Comparison of ENCODE assay signal across 11 cellular contexts in the genomic region with DNA sequence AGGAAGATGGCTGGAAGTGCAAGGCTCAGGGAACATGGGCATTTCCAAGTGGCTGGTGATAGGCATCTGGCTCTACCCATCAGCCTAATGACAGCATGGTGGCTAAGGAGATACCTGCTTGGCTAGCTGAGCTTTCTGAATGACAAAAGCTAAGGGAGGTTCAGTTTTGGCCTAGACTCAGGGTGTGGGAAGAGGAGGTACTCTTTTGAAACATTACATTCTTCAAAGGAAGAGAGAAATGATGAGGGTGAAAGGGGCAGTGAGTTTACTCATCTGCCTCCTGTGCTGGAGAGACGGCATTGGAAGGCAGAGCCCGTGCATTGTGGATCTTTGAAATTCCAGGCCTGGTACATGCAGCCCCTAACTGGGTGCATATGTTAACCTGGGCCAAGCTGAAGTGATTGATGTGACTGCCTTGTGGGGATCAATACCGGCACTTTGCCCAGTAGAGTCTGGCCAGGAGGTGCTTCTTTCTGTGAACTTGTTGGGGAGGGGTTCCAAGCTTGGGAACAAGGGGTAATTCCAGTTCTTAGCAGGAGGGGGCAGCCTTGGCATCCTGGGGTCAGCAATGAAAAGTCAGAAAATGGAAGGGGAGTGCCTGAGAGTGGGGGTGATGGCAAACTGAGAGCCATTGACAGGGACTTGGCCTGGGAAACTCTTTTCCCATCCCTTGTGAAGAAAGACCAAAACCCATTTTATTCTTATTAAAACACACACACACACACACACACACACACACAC.
DNase-seq lines count a peak whose midpoint lies in the region; ATAC-seq, FAIRE-seq and TF ChIP-seq lines count a peak whose summit lies in the region.
"Had no signal": no experiment of that assay in that cellular context is flagged by ENCODE, and none has a peak within 500 bp of the region (broad histone marks: within the 10 kb centered on the region; RNA-seq: fewer than 3 reads in every experiment).

No MANE protein-coding gene starts in this region.

- no peaks in the 10 kb centered on the region for H3F3A ChIP-seq in OCI-LY1 (ENCODE audit: insufficient read depth, low read length)

- ATAC-seq in GM18498 (IDR thresholded peaks at IDR 0.05; ENCODE audit: unreplicated experiment) (peak; percentile 54), GM21367 (IDR thresholded peaks at IDR 0.05; ENCODE audit: unreplicated experiment) (no peak), HG03135 (IDR thresholded peaks at IDR 0.05; ENCODE audit: unreplicated experiment) (no peak)
- ATAC-seq: gastroesophageal sphincter had no signal

- no peaks in the 10 kb centered on the region for H3K9me2 ChIP-seq in OCI-LY1 (ENCODE audit: low read depth, low read length)

- H3K27ac ChIP-seq in OCI-LY1 (ENCODE audit: low read depth, low read length, poor library complexity, severe bottlenecking) = no peak overlapping the region
- H3K27ac ChIP-seq: gastroesophageal sphincter had no signal

- H3K4me3 ChIP-seq in Caco-2 (ENCODE audit: low read depth, low read length) (no peak overlapping the region), OCI-LY1 (ENCODE audit: low read depth, low read length, poor library complexity, severe bottlenecking) (no peak overlapping the region), fibroblast of pulmonary artery (replicated peaks; ENCODE audit: low read depth, low read length) (no peak overlapping the region)
- H3K4me3 ChIP-seq: gastroesophageal sphincter had no signal

- no peaks in the 10 kb centered on the region for H4K20me1 ChIP-seq in OCI-LY1 (ENCODE audit: insufficient read depth, low read length)

- H3K9ac ChIP-seq in OCI-LY1 (ENCODE audit: low read length) = no peak overlapping the region

- no peaks in the 10 kb centered on the region for H3K79me2 ChIP-seq in OCI-LY1 (ENCODE audit: insufficient read depth, low read length)

- CTCF ChIA-PET in Caco-2 (lab: Charles Lee) = interaction anchor here (0.6 to 1.2 kb wide), 2 partner anchors 125 to 378 kb away, joined by 3 to 5 read pairs; no protein-coding TSS in a partner anchor

- no peaks in the 10 kb centered on the region for H3K9me3 Mint-ChIP-seq in Caco-2 (ENCODE audit: unreplicated experiment)
- H3K9me3 Mint-ChIP-seq: nephron had no signal

- H3K4me2 ChIP-seq in OCI-LY1 (ENCODE audit: low read length) = no peak overlapping the region

- H3K4me3 Mint-ChIP-seq in Caco-2 (ENCODE audit: unreplicated experiment) = no peak overlapping the region
- H3K4me3 Mint-ChIP-seq: nephron had no signal

- intact Hi-C loops in Caco-2 (cut with micrococcal nuclease; ENCODE audit: unreplicated experiment) = no loop called here

- FAIRE-seq in GM19239 (lab: Jason Lieb, UNC) = no peak

- H3K36me3 ChIP-seq in Caco-2 (ENCODE audit: control insufficient read depth, insufficient read depth, low read length) (no peaks in the 10 kb centered on the region), OCI-LY1 (ENCODE audit: insufficient read depth, low read length) (no peaks in the 10 kb centered on the region)
- H3K36me3 ChIP-seq: gastroesophageal sphincter had no signal

- H3K27me3 Mint-ChIP-seq in Caco-2 (ENCODE audit: insufficient read depth, unreplicated experiment) = no peaks in the 10 kb centered on the region

- H2AFZ ChIP-seq in OCI-LY1 (ENCODE audit: low read length) = no peak overlapping the region

- H3K9me3 ChIP-seq in Caco-2 = no peaks in the 10 kb centered on the region
- H3K9me3 ChIP-seq in OCI-LY1 (ENCODE audit: low read length) = no peaks in the 10 kb centered on the region
- H3K9me3 ChIP-seq: gastroesophageal sphincter had no signal

- BruUV-seq in Caco-2 (replicated peaks; lab: Mats Ljungman, UMichigan) = no TSS peak

- DNase-seq in Caco-2 (peak in 1 of 2 experiments; percentile 27), fibroblast of pulmonary artery (ENCODE audit: low read depth) (peak; percentile 10), GM19239 (ENCODE audit: insufficient read length, low spot score) (no peak)
- DNase-seq in central memory CD4-positive, alpha-beta T cell = no peak
- DNase-seq: activated gamma-delta T cell treated with Interleukin-2 at 50 U/mL for 16 hours had no signal

- H3K27ac Mint-ChIP-seq in Caco-2 (ENCODE audit: unreplicated experiment) = no peak overlapping the region
- H3K27ac Mint-ChIP-seq: nephron had no signal

- TF ChIP-seq CTCF in Caco-2 (IDR thresholded peaks at IDR 0.05; ENCODE audit: insufficient read depth in 1 of 2, low read depth in 1 of 2, low read length in 1 of 2, severe bottlenecking in 1 of 2, unreplicated experiment in 1 of 2) (peak; percentile 19 to 36), OCI-LY1 (IDR thresholded peaks at IDR 0.05; ENCODE audit: low read length) (peak; percentile 51), fibroblast of pulmonary artery (IDR thresholded peaks at IDR 0.05; ENCODE audit: low read length, missing control alignments) (peak; percentile 47)

- POLR2A ChIA-PET in Caco-2 (lab: Charles Lee) = no interaction called here

- no peaks in the 10 kb centered on the region for H3K4me1 Mint-ChIP-seq in Caco-2 (ENCODE audit: low read depth, unreplicated experiment)

- H3K27me3 ChIP-seq in Caco-2 (replicated peaks; ENCODE audit: control insufficient read depth, insufficient read depth, low read length) (no peaks in the 10 kb centered on the region), OCI-LY1 (ENCODE audit: insufficient read depth, low read length) (no peaks in the 10 kb centered on the region)
- H3K27me3 ChIP-seq: gastroesophageal sphincter had no signal

- peaks cover 7% of the 10 kb centered on the region; the same call in 1 of the 2 replicates for H3K4me1 ChIP-seq in Caco-2
- H3K4me1 ChIP-seq in OCI-LY1 (ENCODE audit: insufficient read depth, low read length, severe bottlenecking) = no peaks in the 10 kb centered on the region
- H3K4me1 ChIP-seq: gastroesophageal sphincter had no signal

- H3K36me3 Mint-ChIP-seq in Caco-2 (ENCODE audit: insufficient read depth, unreplicated experiment) = no peaks in the 10 kb centered on the region
